Comparison of ENCODE assay signal across 1 cellular context in genomic region chr7:142799483-142799882, GRCh38.
TF ChIP-seq lines count a peak whose summit lies in the region.

No MANE protein-coding gene starts in this region.

TF ChIP-seq in HepG2, 621 proteins besides CTCF, POLR2A, EP300 and RAD21:
- TF ChIP-seq ZFY (CRISPR knock-in tag; IDR thresholded peaks at IDR 0.05) (no peak), GLI4 (CRISPR knock-in tag; IDR thresholded peaks at IDR 0.05; ENCODE audit: borderline replicate concordance) (no peak), ESRRA (CRISPR knock-in tag; IDR thresholded peaks at IDR 0.05; ENCODE audit: low read depth) (no peak), ZZZ3 (CRISPR knock-in tag; IDR thresholded peaks at IDR 0.05; ENCODE audit: borderline replicate concordance) (no peak), ZFX (CRISPR knock-in tag; IDR thresholded peaks at IDR 0.05; ENCODE audit: low read depth) (no peak), ZBTB7B (CRISPR knock-in tag; IDR thresholded peaks at IDR 0.05) (no peak), ZNF468 (CRISPR knock-in tag; IDR thresholded peaks at IDR 0.05) (no peak), ZNF414 (CRISPR knock-in tag; IDR thresholded peaks at IDR 0.05) (no peak), ZNF251 (CRISPR knock-in tag; IDR thresholded peaks at IDR 0.05) (no peak), ATM (IDR thresholded peaks at IDR 0.05; ENCODE audit: borderline replicate concordance) (no peak), FOXP4 (CRISPR knock-in tag; IDR thresholded peaks at IDR 0.05) (no peak), ZNF766 (CRISPR knock-in tag; IDR thresholded peaks at IDR 0.05; ENCODE audit: borderline replicate concordance) (no peak), SP1 (IDR thresholded peaks at IDR 0.05) (no peak), SP1 (CRISPR knock-in tag; IDR thresholded peaks at IDR 0.05) (no peak), KLF16 (CRISPR knock-in tag; IDR thresholded peaks at IDR 0.05) (no peak), E2F2 (CRISPR knock-in tag; IDR thresholded peaks at IDR 0.05; ENCODE audit: borderline replicate concordance) (no peak)
